Comparison of ENCODE assay signal across 8 cellular contexts in the genomic region with DNA sequence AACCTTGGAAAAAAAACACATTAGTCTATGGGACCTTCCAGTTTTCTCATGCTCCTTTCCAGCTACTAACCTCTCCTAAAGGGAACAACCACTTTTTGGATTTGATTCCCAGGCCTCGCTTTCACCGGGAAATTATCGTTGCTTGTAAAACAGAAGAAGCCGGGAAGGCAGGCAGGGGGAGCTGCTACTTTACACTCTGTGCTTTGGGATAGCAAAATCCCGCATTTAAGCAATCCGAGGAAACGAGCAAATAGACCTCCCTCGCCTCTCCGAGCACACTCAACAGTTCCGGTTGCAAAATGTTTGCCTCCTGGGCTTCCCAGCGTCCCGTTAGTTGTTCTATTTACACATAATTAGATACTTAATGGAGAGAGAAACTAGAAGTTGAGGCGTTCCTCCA. TPM values are rescaled to one million over a fixed set of nuclear protein-coding genes. Genes with fewer than 3 reads are reported as not detected.
DNase-seq lines count a peak whose midpoint lies in the region; ATAC-seq and TF ChIP-seq lines count a peak whose summit lies in the region.

No MANE protein-coding gene starts in this region.

- peak; percentile 15 for DNase-seq in BJ (ENCODE audit: low read depth)
- DNase-seq in HCEC 1CT = peak; percentile 28
- DNase-seq in WERI-Rb-1 = no peak
- DNase-seq in foreskin fibroblast = peak; percentile 51 to 78
- DNase-seq in natural killer cell treated with Interleukin-12 subunit alpha and Interleukin-12 subunit beta and Interleukin-15 and Interleukin-18, amount 100 ng/mL, for 72 hours (ENCODE audit: low spot score) = peak; percentile 76
- DNase-seq in stimulated activated CD4-positive, alpha-beta T cell treated with anti-CD3 and anti-CD28 coated beads, Interleukin-1b, Interleukin-23, amount 100 ng/mL, for 48 hours = no peak

- TF ChIP-seq CTCF in BJ (IDR thresholded peaks at IDR 0.05; ENCODE audit: insufficient read depth, low read depth, low read length) (peak; percentile 55), WERI-Rb-1 (IDR thresholded peaks at IDR 0.05; ENCODE audit: low read depth, low read length) (peak; percentile 21; the same call in 1 of the 2 replicates), foreskin fibroblast (IDR thresholded peaks at IDR 0.05; ENCODE audit: low read depth, low read length) (peak; percentile 38)

- H3K4me1 Mint-ChIP-seq in natural killer cell treated with Interleukin-12 subunit alpha and Interleukin-12 subunit beta and Interleukin-15 and Interleukin-18, amount 100 ng/mL, for 72 hours (ENCODE audit: low read depth in 2 of 2) = peaks cover 68 to 73% of the 10 kb centered on the region in 2 donors

- H3K27ac Mint-ChIP-seq in natural killer cell treated with Interleukin-12 subunit alpha and Interleukin-12 subunit beta and Interleukin-15 and Interleukin-18, amount 100 ng/mL, for 72 hours = peak overlapping the region; percentile 86 to 97

- H3K27me3 ChIP-seq in BJ (ENCODE audit: control insufficient read depth, insufficient read depth, low read length) (peaks cover 17% of the 10 kb centered on the region), WERI-Rb-1 (ENCODE audit: insufficient read depth, low read depth, severe bottlenecking) (no peaks in the 10 kb centered on the region)

- ATAC-seq in natural killer cell treated with Interleukin-12 subunit alpha and Interleukin-12 subunit beta and Interleukin-15 and Interleukin-18, amount 100 ng/mL, for 72 hours = peak in 1 of 2 donors; percentile 54
- ATAC-seq in GM19351 (IDR thresholded peaks at IDR 0.05; ENCODE audit: unreplicated experiment) = no peak
- ATAC-seq in HG02763 (IDR thresholded peaks at IDR 0.05; ENCODE audit: unreplicated experiment) = no peak

- H3K27me3 Mint-ChIP-seq in natural killer cell treated with Interleukin-12 subunit alpha and Interleukin-12 subunit beta and Interleukin-15 and Interleukin-18, amount 100 ng/mL, for 72 hours = no peaks in the 10 kb centered on the region

- CTCF ChIA-PET in BJ (lab: Yijun Ruan, JAX) = interaction anchor here (0.9 to 1.0 kb wide), 2 partner anchors 9 to 222 kb away, joined by 3 read pairs; no protein-coding TSS in a partner anchor

- H3K36me3 Mint-ChIP-seq in natural killer cell treated with Interleukin-12 subunit alpha and Interleukin-12 subunit beta and Interleukin-15 and Interleukin-18, amount 100 ng/mL, for 72 hours = peaks cover 36% of the 10 kb centered on the region

- no peak overlapping the region for H3K27ac ChIP-seq in WERI-Rb-1

- peaks cover 4% of the 10 kb centered on the region for H3K9me3 Mint-ChIP-seq in natural killer cell treated with Interleukin-12 subunit alpha and Interleukin-12 subunit beta and Interleukin-15 and Interleukin-18, amount 100 ng/mL, for 72 hours

- POLR2A ChIA-PET in BJ (lab: Charles Lee) = no interaction called here

- H3K4me3 Mint-ChIP-seq in natural killer cell treated with Interleukin-12 subunit alpha and Interleukin-12 subunit beta and Interleukin-15 and Interleukin-18, amount 100 ng/mL, for 72 hours = peak overlapping the region; percentile 88

- no peaks in the 10 kb centered on the region for H3K9me3 ChIP-seq in WERI-Rb-1 (ENCODE audit: severe bottlenecking)

- H3K36me3 ChIP-seq in BJ (ENCODE audit: control insufficient read depth, insufficient read depth, low read length) (no peaks in the 10 kb centered on the region), WERI-Rb-1 (no peaks in the 10 kb centered on the region)

- H3K4me3 ChIP-seq in BJ (ENCODE audit: low read depth, low read length) (peak overlapping the region; percentile 44; the same call in 1 of the 2 replicates), WERI-Rb-1 (ENCODE audit: low read depth, low read length) (no peak overlapping the region), foreskin fibroblast (ENCODE audit: low read depth in 1 of 2, low read length in 2 of 2) (peak overlapping the region; percentile 35 to 51)

RNA-seq across cellular contexts. Expression of a gene that starts 1.2 kb away (rescaled TPM):
- polyA plus RNA-seq in BJ (2011; rRNA removed) = not detected in 2 replicates
- polyA minus RNA-seq in BJ (2011; rRNA and poly(A)+ RNA removed) = 0.10 TPM in 1 of 2 replicates, not detected in the other
- total RNA-seq in natural killer cell treated with Interleukin-12 subunit alpha and Interleukin-12 subunit beta and Interleukin-15 and Interleukin-18, amount 100 ng/mL, for 72 hours = 100 to 1,000 TPM in 1 of 2 donors, 10 to 100 TPM in 1; 94.7 to 179 TPM

Comparison
In these comparisons a context has a peak if more than half of its experiments do, and no peak if none do; other contexts are left out.
1. DNase-seq: peak in BJ (single experiment), HCEC 1CT (single experiment), foreskin fibroblast (2 of 2) and natural killer cell treated with Interleukin-12 subunit alpha and Interleukin-12 subunit beta and Interleukin-15 and Interleukin-18, amount 100 ng/mL, for 72 hours (single experiment); none in WERI-Rb-1 (single experiment) and stimulated activated CD4-positive, alpha-beta T cell treated with anti-CD3 and anti-CD28 coated beads, Interleukin-1b, Interleukin-23, amount 100 ng/mL, for 48 hours (single experiment).
2. Peak in every context shown above with its lines, with median percentiles within 50 percentile points of each other: CTCF ChIP-seq.